In the genomic region with DNA sequence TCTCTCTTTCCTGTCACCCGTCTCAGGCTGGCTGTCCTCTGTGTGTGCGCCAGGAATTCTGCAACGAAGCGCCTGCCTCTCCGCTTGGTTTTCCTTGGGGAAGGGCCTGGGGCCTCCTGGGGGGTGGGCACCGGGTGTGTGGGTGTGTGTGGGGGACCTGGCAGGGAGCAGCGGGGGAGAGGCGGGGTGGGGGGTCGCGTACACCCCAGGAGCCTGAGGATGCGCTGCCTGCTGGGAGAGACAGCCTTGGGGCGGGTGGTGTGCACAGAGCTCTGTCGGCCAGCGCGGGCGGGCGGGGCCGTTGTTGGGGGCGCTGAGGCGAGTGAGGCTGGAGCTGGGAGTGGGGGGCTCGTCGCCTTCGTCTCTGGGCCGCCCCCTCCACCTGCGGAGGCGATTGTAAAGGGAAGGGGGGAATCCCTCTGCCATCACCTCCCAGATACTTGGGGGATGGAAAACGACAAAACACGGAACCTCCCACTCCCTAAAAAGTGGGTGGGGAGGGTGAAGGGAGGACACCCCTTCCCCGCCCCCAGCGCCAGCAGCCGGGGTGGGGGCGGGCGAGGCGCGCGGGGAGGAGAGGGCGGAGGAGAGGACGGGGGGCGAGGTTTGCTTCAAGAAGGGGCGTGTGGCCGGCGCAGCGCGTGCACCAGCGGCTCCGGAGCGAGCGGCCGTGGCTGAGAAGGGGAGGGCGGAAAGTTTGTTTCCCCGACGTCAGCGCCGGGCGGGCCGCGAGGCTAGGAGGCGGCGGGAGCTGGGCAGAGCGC, we compare ENCODE assay signal across 9 cellular contexts.
DNase-seq lines count a peak whose midpoint lies in the region; ATAC-seq and FAIRE-seq lines count a peak whose summit lies in the region.
"Had no signal": no experiment of that assay in that cellular context is flagged by ENCODE, and none has a peak within 500 bp of the region (broad histone marks: within the 10 kb centered on the region; RNA-seq: fewer than 3 reads in every experiment).

Gene PRRX2 (plus strand): TSS at position 640 of the 764 bp plus-strand sequence. CDS start 221 bp downstream, outside the sequence.

- H3K4me1 Mint-ChIP-seq in activated naive CD4-positive, alpha-beta T cell treated with anti-CD3 and anti-CD28 coated beads, Interleukin-2, amount 10 ng/mL, durations not matched to agents 7 days and 5 days: peaks cover 8% of the 10 kb centered on the region

- no peaks in the 10 kb centered on the region for H3K36me3 Mint-ChIP-seq in activated naive CD4-positive, alpha-beta T cell treated with anti-CD3 and anti-CD28 coated beads, Interleukin-2, amount 10 ng/mL, durations not matched to agents 7 days and 5 days

- no peak for DNase-seq in activated CD4-positive, CD25-positive, alpha-beta regulatory T cell (lab: John Stamatoyannopoulos, UW)
- peak; percentile 62 for DNase-seq in activated naive CD4-positive, alpha-beta T cell treated with anti-CD3 and anti-CD28 coated beads, Interleukin-2, amount 10 ng/mL, durations not matched to agents 7 days and 5 days
- peak; percentile 20 to 34 for DNase-seq in stimulated activated CD4-positive, alpha-beta T cell treated with anti-CD3 and anti-CD28 coated beads, Interleukin-4, amount 100 ng/mL, for 48 hours (ENCODE audit: low read depth in 2 of 2)
- no peak for DNase-seq in effector CD8-positive, alpha-beta T cell (lab: John Stamatoyannopoulos, UW)
- no peak for DNase-seq in RCC 7860 (ENCODE audit: low spot score)

- H3K9me3 Mint-ChIP-seq in activated naive CD4-positive, alpha-beta T cell treated with anti-CD3 and anti-CD28 coated beads, Interleukin-2, amount 10 ng/mL, durations not matched to agents 7 days and 5 days: no peaks in the 10 kb centered on the region

- no peak within 1 kb of the TSS for H3K27ac Mint-ChIP-seq in activated naive CD4-positive, alpha-beta T cell treated with anti-CD3 and anti-CD28 coated beads, Interleukin-2, amount 10 ng/mL, durations not matched to agents 7 days and 5 days

- CTCF ChIA-PET in activated naive CD4-positive, alpha-beta T cell treated with anti-CD3 and anti-CD28 coated beads, Interleukin-2, amount 10 ng/mL, durations not matched to agents 7 days and 5 days (lab: Charles Lee): interaction anchor here (0.6 kb wide), 1 partner anchor 24 kb away, joined by 3 read pairs; no protein-coding TSS in a partner anchor

- H3K27me3 Mint-ChIP-seq in activated naive CD4-positive, alpha-beta T cell treated with anti-CD3 and anti-CD28 coated beads, Interleukin-2, amount 10 ng/mL, durations not matched to agents 7 days and 5 days: peaks cover 86% of the 10 kb centered on the region

- no peak for FAIRE-seq in RCC 7860 (lab: Jason Lieb, UNC)
- FAIRE-seq: G401.6 had no signal

- peak within 1 kb of the TSS; percentile 48 for H3K4me3 ChIP-seq in iPS-11a (ENCODE audit: low read depth, low read length)

- H3K4me3 Mint-ChIP-seq in activated naive CD4-positive, alpha-beta T cell treated with anti-CD3 and anti-CD28 coated beads, Interleukin-2, amount 10 ng/mL, durations not matched to agents 7 days and 5 days: peak within 1 kb of the TSS; percentile 65

- ATAC-seq in activated CD4-positive, CD25-positive, alpha-beta regulatory T cell treated with anti-CD3 and anti-CD28 coated beads, Interleukin-2, amount 50 U/mL, for 24 hours: peak; percentile 37 to 58
- ATAC-seq in GM19463 (IDR thresholded peaks at IDR 0.05; ENCODE audit: unreplicated experiment): no peak

Comparison
In these comparisons a context has a peak if more than half of its experiments do, and no peak if none do; other contexts are left out.
1. DNase-seq: peak in activated naive CD4-positive, alpha-beta T cell treated with anti-CD3 and anti-CD28 coated beads, Interleukin-2, amount 10 ng/mL, durations not matched to agents 7 days and 5 days (single experiment) and stimulated activated CD4-positive, alpha-beta T cell treated with anti-CD3 and anti-CD28 coated beads, Interleukin-4, amount 100 ng/mL, for 48 hours (2 of 2); none in activated CD4-positive, CD25-positive, alpha-beta regulatory T cell (0 of 4), effector CD8-positive, alpha-beta T cell (single experiment) and RCC 7860 (single experiment).